ENCODE assay signal across 8 cellular contexts in genomic region chr3:150408232-150409124, GRCh38. TPM values are rescaled to one million over a fixed set of nuclear protein-coding genes. Genes with fewer than 3 reads are reported as not detected.
A peak's percentile ranks its signal among the peaks of the same experiment; 100 is the strongest.
DNase-seq lines count a peak whose midpoint lies in the region; ATAC-seq and TF ChIP-seq lines count a peak whose summit lies in the region.

TSS of gene TSC22D2 (plus strand) at chr3:150408298. CDS start at chr3:150409351, 1,053 bp downstream.

- no TSS peak for BruUV-seq in mammary epithelial cell (replicated peaks; lab: Mats Ljungman, UMichigan)

- H3K27ac Mint-ChIP-seq in immature natural killer cell: peak within 1 kb of the TSS; percentile 94 to 99 (median 98)

- peaks cover 5% of the 10 kb centered on the region for H3K4me1 ChIP-seq in mammary epithelial cell (ENCODE audit: insufficient read depth, low read length)
- peaks cover 2 to 50% (median 33%) of the 10 kb centered on the region in 6 donors for H3K4me1 ChIP-seq in spleen

- intact Hi-C loops in mammary epithelial cell (cut with micrococcal nuclease) (loop anchor here (1.0 to 5.0 kb wide), 8 partner anchors 37 to 181 kb away; partner anchors contain the start of genes EIF2A and SERP1), spleen (cut with DNase I; ENCODE audit: low total_unique reads) (no loop called here)

- peak within 1 kb of the TSS; percentile 96 for H3K4me3 ChIP-seq in AG04450 (ENCODE audit: low read depth, low read length)
- H3K4me3 ChIP-seq in WI38 (ENCODE audit: low read depth, low read length): peak within 1 kb of the TSS; percentile 96
- peak within 1 kb of the TSS; percentile 73 to 93 (median 81) for H3K4me3 ChIP-seq in mammary epithelial cell (replicated peaks in 1 of 3; ENCODE audit: insufficient read depth in 1 of 3, low read depth in 2 of 3, low read length in 3 of 3)
- peak within 1 kb of the TSS; percentile 75 to 96 (median 88) for H3K4me3 ChIP-seq in spleen

- H3K36me3 Mint-ChIP-seq in immature natural killer cell: no peaks in the 10 kb centered on the region

- POLR2A ChIA-PET in AG04450 (lab: Yijun Ruan, JAX): interaction anchor here (0.6 to 3.2 kb wide), 33 partner anchors 11 to 565 kb away, joined by 3 to 27 read pairs (median 4); partner anchors contain the start of genes EIF2A, PFN2 and SERP1

- H3K9me3 Mint-ChIP-seq in immature natural killer cell: peaks cover 0 to 2% (median 0%) of the 10 kb centered on the region in 6 donors

- peaks cover 13 to 31% (median 17%) of the 10 kb centered on the region in 3 donors for H3K27me3 Mint-ChIP-seq in immature natural killer cell (ENCODE audit: low read depth in 3 of 3)

- H3K4me2 ChIP-seq in mammary epithelial cell (ENCODE audit: insufficient read depth, low read depth, low read length): peak within 1 kb of the TSS; percentile 96

- CTCF ChIA-PET in AG04450 (lab: Charles Lee): interaction anchor here (0.7 to 2.7 kb wide), 11 partner anchors 13 to 528 kb away, joined by 3 to 17 read pairs (median 3); no protein-coding TSS in a partner anchor
- CTCF ChIA-PET in mammary epithelial cell (lab: Charles Lee; ENCODE audit: low non-redundant PET): interaction anchor here (0.6 to 1.9 kb wide), 5 partner anchors 62 to 445 kb away, joined by 3 to 9 read pairs (median 4); no protein-coding TSS in a partner anchor

- H3K4me1 Mint-ChIP-seq in immature natural killer cell: peaks cover 38 to 46% of the 10 kb centered on the region in 2 donors

- H3K79me2 ChIP-seq in mammary epithelial cell (ENCODE audit: insufficient read depth, low read length): peaks cover 60% of the 10 kb centered on the region

- dilution Hi-C loops in mammary epithelial cell (cut with HindIII; ENCODE audit: low sequenced_read_pairs): loop anchor here (5.0 kb wide), 1 partner anchor 106 kb away; no protein-coding TSS in a partner anchor

- peaks cover 3% of the 10 kb centered on the region; the same call in 1 of the 2 replicates for H3K9me3 ChIP-seq in AG04450 (ENCODE audit: control insufficient read depth, insufficient read depth, low read length)
- H3K9me3 ChIP-seq in mammary epithelial cell (replicated peaks; ENCODE audit: insufficient read depth, low read length): no peaks in the 10 kb centered on the region
- no peaks in the 10 kb centered on the region for H3K9me3 ChIP-seq in spleen

- peak within 1 kb of the TSS; percentile 80 for H2AFZ ChIP-seq in mammary epithelial cell (ENCODE audit: low read depth, low read length)

- 4% methylated on average over 21 of the region's 100 CpGs for WGBS in mammary epithelial cell (ENCODE audit: low coverage, missing lambda C conversion rate)
- 0 to 1% (median 0%) methylated on average over 72 to 100 of the region's 100 CpGs for WGBS in spleen, 5 donors

- in situ Hi-C loops in mammary epithelial cell (cut with MboI; ENCODE audit: low sequenced_read_pairs in 2 of 2): loop anchor here (5.0 to 10.0 kb wide), 3 partner anchors 36 to 181 kb away; no protein-coding TSS in a partner anchor

- peaks cover 18% of the 10 kb centered on the region for H4K20me1 ChIP-seq in mammary epithelial cell (ENCODE audit: insufficient read depth, low read length)

- DNase-seq in AG04450 (ENCODE audit: low read depth, low spot score) (peak; percentile 79), NCI-H2171 treated with DMSO at 0.1 percent for 48 hours (lab: John Stamatoyannopoulos, UW) (peak; percentile 92), mammary epithelial cell (peak; percentile 93), immature natural killer cell (peak; percentile 97), spleen (peak; percentile 99)

- H3K27me3 ChIP-seq in AG04450 (ENCODE audit: control insufficient read depth, insufficient read depth, low read length) (no peaks in the 10 kb centered on the region), mammary epithelial cell (ENCODE audit: insufficient read depth, low read length) (no peaks in the 10 kb centered on the region), spleen (replicated peaks in 1 of 7) (no peaks in the 10 kb centered on the region)

- H3K4me3 Mint-ChIP-seq in immature natural killer cell: peak within 1 kb of the TSS; percentile 89 to 97 (median 91)

- peak within 1 kb of the TSS; percentile 95 for H3K27ac ChIP-seq in AG04450 (ENCODE audit: low read depth, low read length)
- peak within 1 kb of the TSS; percentile 99 for H3K27ac ChIP-seq in mammary epithelial cell (ENCODE audit: insufficient read depth, low read depth, low read length)
- H3K27ac ChIP-seq in spleen: peak within 1 kb of the TSS; percentile 99 to 100 (median 100)

- peaks cover 12% of the 10 kb centered on the region for H3K36me3 ChIP-seq in mammary epithelial cell (ENCODE audit: insufficient read depth, low read length)
- H3K36me3 ChIP-seq in spleen: no peaks in the 10 kb centered on the region

- TF ChIP-seq CTCF in AG04450 (IDR thresholded peaks at IDR 0.05; ENCODE audit: low read depth, low read length) (peak; percentile 21; the same call in 1 of the 2 replicates), WI38 (IDR thresholded peaks at IDR 0.05; ENCODE audit: low read depth, low read length) (no peak), mammary epithelial cell (conservative IDR thresholded peaks at IDR 0.05 in 1 of 2, IDR thresholded peaks at IDR 0.05 in 1 of 2; ENCODE audit: extremely low read depth in 1 of 2, insufficient read depth in 1 of 2, low read depth in 1 of 2, low read length in 2 of 2) (peak in 1 of 2 donors; percentile 31), spleen (IDR thresholded peaks at IDR 0.05 in 8 of 11, conservative IDR thresholded peaks at IDR 0.05 in 3 of 11) (peak in 7 of 11 experiments; percentile 16 to 58 (median 24))

- ATAC-seq in GM18861 (IDR thresholded peaks at IDR 0.05; ENCODE audit: unreplicated experiment) (peak; percentile 41), HG03095 (IDR thresholded peaks at IDR 0.05; ENCODE audit: unreplicated experiment) (peak; percentile 61)

- TF ChIP-seq POLR2A in spleen (IDR thresholded peaks at IDR 0.05): peak; percentile 64 to 96 (median 77)

- peak within 1 kb of the TSS; percentile 95 for H3K9ac ChIP-seq in mammary epithelial cell (ENCODE audit: insufficient read depth, low read length)

RNA-seq across cellular contexts. Expression of gene TSC22D2, which starts in this region (rescaled TPM):
- 28.4 and 29.3 TPM in 2 replicates for polyA plus RNA-seq in AG04450 (2011; rRNA removed)
- polyA minus RNA-seq in AG04450 (2011; rRNA and poly(A)+ RNA removed): 62.4 and 71.9 TPM in 2 replicates
- total RNA-seq in mammary epithelial cell: 10 to 100 TPM; 16.3 to 38.8 TPM
- polyA plus RNA-seq in mammary epithelial cell: 8.3 TPM
- polyA minus RNA-seq in mammary epithelial cell: 34.7 TPM
- 10 to 100 TPM in 1 of 3 donors, 1 to 10 TPM in 2; 6.4 to 10.4 (median 9.0) TPM for polyA plus RNA-seq in immature natural killer cell
- 10 to 100 TPM; 19.8 to 34.8 (median 28.7) TPM for total RNA-seq in spleen
- 10 to 100 TPM in 1 of 3 donors, 1 to 10 TPM in 2; 8.4 to 10.3 (median 9.8) TPM for polyA plus RNA-seq in spleen

Comparison
In these comparisons a context has a peak if more than half of its experiments do, and no peak if none do; other contexts are left out.
1. Peak in every context shown above with its lines: DNase-seq, ATAC-seq, H3K4me3 ChIP-seq and H3K27ac ChIP-seq.